Comparison of ENCODE assay signal across 20 cellular contexts in the genomic region with DNA sequence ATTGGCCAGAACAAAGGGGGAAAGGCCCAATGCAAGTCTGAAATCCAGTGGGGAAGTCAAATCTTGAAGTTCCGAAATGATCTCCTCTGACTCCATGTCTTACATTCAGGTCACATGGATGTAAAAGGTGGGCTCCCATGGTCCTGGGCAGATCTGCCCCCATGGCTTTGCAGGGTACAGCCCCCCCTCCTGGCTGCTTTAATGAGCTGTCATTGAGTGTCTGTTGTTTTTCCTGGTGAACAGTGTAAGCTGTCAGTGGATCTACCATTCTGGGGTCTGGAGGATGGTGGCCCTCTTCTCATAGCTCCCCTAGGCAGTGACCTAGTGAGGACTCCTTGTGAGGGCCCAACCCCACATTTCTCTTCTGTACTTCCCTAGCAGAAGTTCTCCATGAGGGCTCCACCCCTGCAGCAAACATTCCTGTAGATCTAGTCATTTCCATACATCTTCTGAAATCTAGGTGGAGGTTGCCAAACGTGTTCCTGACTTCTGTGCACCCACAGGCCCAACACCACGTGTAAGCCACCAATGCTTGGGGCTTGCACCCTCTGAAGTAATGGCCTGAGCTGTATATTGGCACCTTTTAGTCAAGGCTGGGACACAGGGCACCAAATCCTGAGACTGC. TPM values are rescaled to one million over a fixed set of nuclear protein-coding genes. Genes with fewer than 3 reads are reported as not detected.
A peak's percentile ranks its signal among the peaks of the same experiment; 100 is the strongest.
DNase-seq lines count a peak whose midpoint lies in the region; ATAC-seq and TF ChIP-seq lines count a peak whose summit lies in the region.
"Had no signal": no experiment of that assay in that cellular context is flagged by ENCODE, and none has a peak within 500 bp of the region (broad histone marks: within the 10 kb centered on the region; RNA-seq: fewer than 3 reads in every experiment).

No MANE protein-coding gene starts in this region.

- intact Hi-C loops in PC-3 (cut with micrococcal nuclease) (no loop called here), head of caudate nucleus (cut with DNase I) (no loop called here)

- peaks cover 6 to 14% of the 10 kb centered on the region in 2 donors for H3K27me3 Mint-ChIP-seq in natural killer cell treated with Interleukin-12 subunit alpha and Interleukin-12 subunit beta and Interleukin-15 and Interleukin-18, amount 100 ng/mL, for 72 hours
- H3K27me3 Mint-ChIP-seq: CD4-positive, CD25-positive, alpha-beta regulatory T cell had no signal

- H3K4me3 Mint-ChIP-seq in natural killer cell treated with Interleukin-12 subunit alpha and Interleukin-12 subunit beta and Interleukin-15 and Interleukin-18, amount 100 ng/mL, for 72 hours = no peak overlapping the region
- H3K4me3 Mint-ChIP-seq: CD4-positive, CD25-positive, alpha-beta regulatory T cell had no signal

- H3K36me3 ChIP-seq in PC-3 (ENCODE audit: low read depth, low read length) = peaks cover 5% of the 10 kb centered on the region; the same call in 1 of the 2 replicates

- no peaks in the 10 kb centered on the region for H3K79me2 ChIP-seq in PC-3 (ENCODE audit: low read length)

- H3K27ac Mint-ChIP-seq in natural killer cell treated with Interleukin-12 subunit alpha and Interleukin-12 subunit beta and Interleukin-15 and Interleukin-18, amount 100 ng/mL, for 72 hours = no peak overlapping the region

- BruUV-seq in PC-3 (replicated peaks; lab: Mats Ljungman, UMichigan) = no TSS peak

- no peaks in the 10 kb centered on the region for H3K36me3 Mint-ChIP-seq in natural killer cell treated with Interleukin-12 subunit alpha and Interleukin-12 subunit beta and Interleukin-15 and Interleukin-18, amount 100 ng/mL, for 72 hours
- H3K36me3 Mint-ChIP-seq: CD4-positive, CD25-positive, alpha-beta regulatory T cell had no signal

- TF ChIP-seq CTCF in GM13977 (IDR thresholded peaks at IDR 0.05; ENCODE audit: extremely low read depth, insufficient read depth, missing control alignments) (peak; percentile 26), PC-3 (conservative IDR thresholded peaks at IDR 0.05; ENCODE audit: low read depth, low read length) (peak; percentile 21; the same call in 1 of the 2 replicates), foreskin keratinocyte (conservative IDR thresholded peaks at IDR 0.05) (no peak)

- POLR2A ChIA-PET in PC-3 (lab: Charles Lee; ENCODE audit: unreplicated experiment) = no interaction called here

- no peaks in the 10 kb centered on the region for H3K9me2 ChIP-seq in PC-3 (replicated peaks; ENCODE audit: low read length)

- CTCF ChIA-PET in PC-3 (lab: Charles Lee) = no interaction called here

- no peaks in the 10 kb centered on the region for H3K27me3 ChIP-seq in PC-3 (ENCODE audit: low read length)
- H3K27me3 ChIP-seq in foreskin keratinocyte = no peaks in the 10 kb centered on the region

- in situ Hi-C loops in GM13977 (cut with MboI; ENCODE audit: low pct_unique_long_range_greater_than_20kb, low sequenced_read_pairs, unreplicated experiment) = no loop called here

- H3K27ac ChIP-seq in PC-3 (ENCODE audit: low read length) = peak overlapping the region; percentile 21; the same call in 1 of the 2 replicates
- no peak overlapping the region for H3K27ac ChIP-seq in foreskin keratinocyte
- H3K27ac ChIP-seq: A549, KMS-11, RWPE1 had no signal

- H3K9me3 Mint-ChIP-seq in natural killer cell treated with Interleukin-12 subunit alpha and Interleukin-12 subunit beta and Interleukin-15 and Interleukin-18, amount 100 ng/mL, for 72 hours = peaks cover 7% of the 10 kb centered on the region

- H3K4me1 ChIP-seq in PC-3 (ENCODE audit: insufficient read depth, low read length) = peaks cover 21% of the 10 kb centered on the region
- H3K4me1 ChIP-seq in foreskin keratinocyte = peaks cover 12% of the 10 kb centered on the region
- H3K4me1 ChIP-seq: A549 had no signal

- H2AFZ ChIP-seq in PC-3 (ENCODE audit: low read length) = no peak overlapping the region

- peak overlapping the region; percentile 21; the same call in 1 of the 2 replicates for H3K4me2 ChIP-seq in PC-3 (ENCODE audit: low read length)
- H3K4me2 ChIP-seq: A549, KMS-11 had no signal

- H3K9ac ChIP-seq in PC-3 (ENCODE audit: low read length) = no peak overlapping the region
- H3K9ac ChIP-seq: KMS-11 had no signal

- ATAC-seq in PC-3 (peak; percentile 73), foreskin keratinocyte (peak; percentile 86), GM21737 (IDR thresholded peaks at IDR 0.05; ENCODE audit: unreplicated experiment) (no peak)
- ATAC-seq in natural killer cell treated with Interleukin-12 subunit alpha and Interleukin-12 subunit beta and Interleukin-15 and Interleukin-18, amount 100 ng/mL, for 72 hours = no peak
- ATAC-seq: A549 had no signal

- H3K4me1 Mint-ChIP-seq in natural killer cell treated with Interleukin-12 subunit alpha and Interleukin-12 subunit beta and Interleukin-15 and Interleukin-18, amount 100 ng/mL, for 72 hours (ENCODE audit: low read depth in 2 of 2) = no peaks in the 10 kb centered on the region
- H3K4me1 Mint-ChIP-seq: CD4-positive, CD25-positive, alpha-beta regulatory T cell had no signal

- DNase-seq in ELR (ENCODE audit: low read depth) = peak; percentile 23
- DNase-seq in GM13977 (ENCODE audit: low spot score) = no peak
- peak; percentile 78 for DNase-seq in PC-3
- DNase-seq in foreskin keratinocyte = peak; percentile 56 to 83
- no peak for DNase-seq in natural killer cell treated with Interleukin-12 subunit alpha and Interleukin-12 subunit beta and Interleukin-15 and Interleukin-18, amount 100 ng/mL, for 72 hours (ENCODE audit: low spot score)
- no peak for DNase-seq in head of caudate nucleus
- DNase-seq in NCI-H2029 treated with DMSO at 0.1 percent for 48 hours (lab: John Stamatoyannopoulos, UW) = no peak
- DNase-seq: AML-193; CD4-positive, CD25-positive, alpha-beta regulatory T cell; DMS79; GDM1; NCI-H1105 treated with DMSO at 0.1 percent for 48 hours; NCI-H187 treated with DMSO at 0.1 percent for 48 hours; NCI-H524 had no signal

- H3F3A ChIP-seq in PC-3 (ENCODE audit: low read length, unreplicated experiment) = no peaks in the 10 kb centered on the region

- peaks cover 10% of the 10 kb centered on the region; the same call in 1 of the 2 replicates for H3K9me3 ChIP-seq in PC-3 (ENCODE audit: low read length)
- H3K9me3 ChIP-seq: A549 had no signal

- H4K20me1 ChIP-seq in PC-3 (ENCODE audit: low read length) = no peaks in the 10 kb centered on the region

- no peak overlapping the region for H3K4me3 ChIP-seq in PC-3 (ENCODE audit: low read length)
- H3K4me3 ChIP-seq: A549 had no signal

RNA-seq across cellular contexts. Expression of a gene that starts 9.3 kb away (rescaled TPM):
- total RNA-seq in PC-3 (2014; rRNA removed) (not detected in 2 replicates), foreskin keratinocyte (0.48 and 0.78 TPM in 2 replicates)
- 0.65 and 1.2 TPM in 2 replicates for polyA plus RNA-seq in foreskin keratinocyte
- total RNA-seq in natural killer cell treated with Interleukin-12 subunit alpha and Interleukin-12 subunit beta and Interleukin-15 and Interleukin-18, amount 100 ng/mL, for 72 hours = not detected
- total RNA-seq: CD4-positive, CD25-positive, alpha-beta regulatory T cell; H1; SK-MEL-5 had no signal
- polyA plus RNA-seq: A549; CD4-positive, CD25-positive, alpha-beta regulatory T cell; H1 had no signal

Comparison
In these comparisons a context has a peak if more than half of its experiments do, and no peak if none do; other contexts are left out.
1. DNase-seq: peak in ELR (single experiment), PC-3 (single experiment) and foreskin keratinocyte (2 of 2); none in GM13977 (single experiment), natural killer cell treated with Interleukin-12 subunit alpha and Interleukin-12 subunit beta and Interleukin-15 and Interleukin-18, amount 100 ng/mL, for 72 hours (single experiment), head of caudate nucleus (0 of 42) and NCI-H2029 treated with DMSO at 0.1 percent for 48 hours (single experiment).
2. ATAC-seq: peak in PC-3 (single experiment) and foreskin keratinocyte (single experiment); none in natural killer cell treated with Interleukin-12 subunit alpha and Interleukin-12 subunit beta and Interleukin-15 and Interleukin-18, amount 100 ng/mL, for 72 hours (0 of 2) and GM21737 (single experiment).